ENCODE assay signal across 1 cellular context in genomic region chr16:81077077-81077940, GRCh38.
TF ChIP-seq lines count a peak whose summit lies in the region.

TSS of gene C16orf46 (minus strand) at chr16:81077238. CDS start at chr16:81063955, 13,283 bp downstream.

TF ChIP-seq in HepG2, 621 proteins besides CTCF, POLR2A, EP300 and RAD21 (continued from another document and continues in another):
- TF ChIP-seq ZNF333 (CRISPR knock-in tag; IDR thresholded peaks at IDR 0.05; ENCODE audit: borderline replicate concordance) = peak; percentile 85; the same call in 1 of the 2 replicates
- TF ChIP-seq ZNF101 (CRISPR knock-in tag; IDR thresholded peaks at IDR 0.05; ENCODE audit: borderline replicate concordance, low read depth) = no peak
- no peak for TF ChIP-seq NCOA1 (CRISPR knock-in tag; IDR thresholded peaks at IDR 0.05)
- peak; percentile 97 for TF ChIP-seq CREM (IDR thresholded peaks at IDR 0.05)
- peak; percentile 67 for TF ChIP-seq CREM (CRISPR knock-in tag; IDR thresholded peaks at IDR 0.05)
- 0 out of 2 replicates have a peak, but pooled peaks have one; percentile 80 for TF ChIP-seq ZNF292 (CRISPR knock-in tag; IDR thresholded peaks at IDR 0.05; ENCODE audit: borderline replicate concordance, low read depth)
- TF ChIP-seq PHF8 (CRISPR knock-in tag; IDR thresholded peaks at IDR 0.05) = peak; percentile 100
- TF ChIP-seq TAF1 (CRISPR knock-in tag; IDR thresholded peaks at IDR 0.05) = peak; percentile 93
- 0 out of 2 replicates have a peak, but pooled peaks have one; percentile 22 for TF ChIP-seq CERS6 (CRISPR knock-in tag; IDR thresholded peaks at IDR 0.05)
- TF ChIP-seq, protein P1, sequence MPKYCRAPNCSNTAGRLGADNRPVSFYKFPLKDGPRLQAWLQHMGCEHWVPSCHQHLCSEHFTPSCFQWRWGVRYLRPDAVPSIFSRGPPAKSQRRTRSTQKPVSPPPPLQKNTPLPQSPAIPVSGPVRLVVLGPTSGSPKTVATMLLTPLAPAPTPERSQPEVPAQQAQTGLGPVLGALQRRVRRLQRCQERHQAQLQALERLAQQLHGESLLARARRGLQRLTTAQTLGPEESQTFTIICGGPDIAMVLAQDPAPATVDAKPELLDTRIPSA (CRISPR knock-in tag; IDR thresholded peaks at IDR 0.05; ENCODE audit: borderline replicate concordance) = 0 out of 2 replicates have a peak, but pooled peaks have one; percentile 84
- peak; percentile 90 for TF ChIP-seq ATF2 (CRISPR knock-in tag; IDR thresholded peaks at IDR 0.05)
- no peak for TF ChIP-seq ZNF564 (CRISPR knock-in tag; IDR thresholded peaks at IDR 0.05)
- no peak for TF ChIP-seq RCOR2 (CRISPR knock-in tag; IDR thresholded peaks at IDR 0.05)
- peak; percentile 89 for TF ChIP-seq ZIK1 (CRISPR knock-in tag; IDR thresholded peaks at IDR 0.05; ENCODE audit: borderline replicate concordance, low read depth)
- TF ChIP-seq RARG (CRISPR knock-in tag; IDR thresholded peaks at IDR 0.05; ENCODE audit: low read depth) = no peak
- no peak; the same call in 1 of the 2 replicates for TF ChIP-seq FIP1L1 (IDR thresholded peaks at IDR 0.05; ENCODE audit: borderline replicate concordance, insufficient read depth, low read depth, low read length)
- TF ChIP-seq GZF1 (CRISPR knock-in tag; IDR thresholded peaks at IDR 0.05) = peak; percentile 76; the same call in 1 of the 2 replicates
- peak; percentile 92; the same call in 1 of the 2 replicates for TF ChIP-seq SALL2 (CRISPR knock-in tag; IDR thresholded peaks at IDR 0.05)
- peak; percentile 88; the same call in 1 of the 2 replicates for TF ChIP-seq ZNF468 (CRISPR knock-in tag; IDR thresholded peaks at IDR 0.05)
- peak; percentile 85 for TF ChIP-seq ZNF280B (CRISPR knock-in tag; IDR thresholded peaks at IDR 0.05; ENCODE audit: borderline replicate concordance)
- TF ChIP-seq HNRNPK (IDR thresholded peaks at IDR 0.05; ENCODE audit: low read depth, low read length, poor library complexity, severe bottlenecking) = no peak
- TF ChIP-seq ZSCAN29 (CRISPR knock-in tag; conservative IDR thresholded peaks at IDR 0.05) = no peak
- no peak; the same call in 1 of the 2 replicates for TF ChIP-seq ZNF431 (CRISPR knock-in tag; IDR thresholded peaks at IDR 0.05; ENCODE audit: borderline replicate concordance, low read depth)
- peak; percentile 92 for TF ChIP-seq ZNF337 (CRISPR knock-in tag; IDR thresholded peaks at IDR 0.05; ENCODE audit: borderline replicate concordance, low read depth)
- no peak for TF ChIP-seq TBP (CRISPR knock-in tag; IDR thresholded peaks at IDR 0.05)
- TF ChIP-seq IKZF4 (CRISPR knock-in tag; IDR thresholded peaks at IDR 0.05; ENCODE audit: borderline replicate concordance, low read depth, not compliant biosample characterization) = peak; percentile 51
- peak; percentile 64 for TF ChIP-seq ZBTB40 (IDR thresholded peaks at IDR 0.05)
- peak; percentile 76; the same call in 1 of the 2 replicates for TF ChIP-seq ZBTB40 (CRISPR knock-in tag; IDR thresholded peaks at IDR 0.05)
- peak; percentile 79 for TF ChIP-seq PHF5A (CRISPR knock-in tag; IDR thresholded peaks at IDR 0.05; ENCODE audit: low read depth, unreplicated experiment)
- TF ChIP-seq MBNL3 (CRISPR knock-in tag; conservative IDR thresholded peaks at IDR 0.05) = no peak
- TF ChIP-seq MAF1 (CRISPR knock-in tag; IDR thresholded peaks at IDR 0.05; ENCODE audit: borderline replicate concordance) = no peak
- TF ChIP-seq, protein P2, sequence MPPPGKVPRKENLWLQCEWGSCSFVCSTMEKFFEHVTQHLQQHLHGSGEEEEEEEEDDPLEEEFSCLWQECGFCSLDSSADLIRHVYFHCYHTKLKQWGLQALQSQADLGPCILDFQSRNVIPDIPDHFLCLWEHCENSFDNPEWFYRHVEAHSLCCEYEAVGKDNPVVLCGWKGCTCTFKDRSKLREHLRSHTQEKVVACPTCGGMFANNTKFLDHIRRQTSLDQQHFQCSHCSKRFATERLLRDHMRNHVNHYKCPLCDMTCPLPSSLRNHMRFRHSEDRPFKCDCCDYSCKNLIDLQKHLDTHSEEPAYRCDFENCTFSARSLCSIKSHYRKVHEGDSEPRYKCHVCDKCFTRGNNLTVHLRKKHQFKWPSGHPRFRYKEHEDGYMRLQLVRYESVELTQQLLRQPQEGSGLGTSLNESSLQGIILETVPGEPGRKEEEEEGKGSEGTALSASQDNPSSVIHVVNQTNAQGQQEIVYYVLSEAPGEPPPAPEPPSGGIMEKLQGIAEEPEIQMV (CRISPR knock-in tag; IDR thresholded peaks at IDR 0.05; ENCODE audit: low read depth) = no peak
- no peak; the same call in 1 of the 2 replicates for TF ChIP-seq ZNF576 (CRISPR knock-in tag; IDR thresholded peaks at IDR 0.05)
- no peak for TF ChIP-seq ZNF773 (CRISPR knock-in tag; IDR thresholded peaks at IDR 0.05; ENCODE audit: borderline replicate concordance)
- peak; percentile 99 for TF ChIP-seq HDAC1 (CRISPR knock-in tag; IDR thresholded peaks at IDR 0.05)
- peak; percentile 82; the same call in 1 of the 2 replicates for TF ChIP-seq SNAPC4 (CRISPR knock-in tag; IDR thresholded peaks at IDR 0.05)
- TF ChIP-seq ZNF891 (CRISPR knock-in tag; IDR thresholded peaks at IDR 0.05) = peak; percentile 90
- peak; percentile 83 for TF ChIP-seq ZNF746 (CRISPR knock-in tag; IDR thresholded peaks at IDR 0.05)
- 0 out of 2 replicates have a peak, but pooled peaks have one; percentile 31 for TF ChIP-seq MAZ (IDR thresholded peaks at IDR 0.05; ENCODE audit: borderline replicate concordance, low read depth, low read length)
- peak; percentile 80 for TF ChIP-seq MAZ (CRISPR knock-in tag; IDR thresholded peaks at IDR 0.05; ENCODE audit: low read depth)
- peak; percentile 68 for TF ChIP-seq ZNF550 (CRISPR knock-in tag; IDR thresholded peaks at IDR 0.05; ENCODE audit: borderline replicate concordance)
